1 cellular context compared by ENCODE assay signal in the genomic region with DNA sequence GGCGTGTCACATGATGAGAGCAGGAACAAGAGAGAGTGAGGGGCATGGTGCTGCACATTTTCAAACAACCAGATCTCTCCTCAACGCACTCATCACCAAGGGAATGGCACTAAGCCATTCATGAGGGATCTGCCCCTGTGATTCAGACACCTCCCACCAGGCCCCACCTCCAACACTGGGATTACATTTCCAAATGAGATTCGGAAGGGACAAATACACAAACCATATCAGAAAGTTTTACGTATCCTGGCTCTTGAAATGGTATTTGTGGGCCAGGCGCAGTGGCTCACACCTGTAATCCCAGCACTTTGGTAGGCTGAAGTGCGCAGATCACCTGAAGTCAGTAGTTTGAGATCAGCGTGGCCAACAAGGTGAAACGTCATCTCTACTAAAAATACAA.
TF ChIP-seq lines count a peak whose summit lies in the region.

No MANE protein-coding gene starts in this region.

TF ChIP-seq in WTC11, 78 proteins besides CTCF, POLR2A, EP300 and RAD21 (continued from another document):
- TF ChIP-seq, protein P1, sequence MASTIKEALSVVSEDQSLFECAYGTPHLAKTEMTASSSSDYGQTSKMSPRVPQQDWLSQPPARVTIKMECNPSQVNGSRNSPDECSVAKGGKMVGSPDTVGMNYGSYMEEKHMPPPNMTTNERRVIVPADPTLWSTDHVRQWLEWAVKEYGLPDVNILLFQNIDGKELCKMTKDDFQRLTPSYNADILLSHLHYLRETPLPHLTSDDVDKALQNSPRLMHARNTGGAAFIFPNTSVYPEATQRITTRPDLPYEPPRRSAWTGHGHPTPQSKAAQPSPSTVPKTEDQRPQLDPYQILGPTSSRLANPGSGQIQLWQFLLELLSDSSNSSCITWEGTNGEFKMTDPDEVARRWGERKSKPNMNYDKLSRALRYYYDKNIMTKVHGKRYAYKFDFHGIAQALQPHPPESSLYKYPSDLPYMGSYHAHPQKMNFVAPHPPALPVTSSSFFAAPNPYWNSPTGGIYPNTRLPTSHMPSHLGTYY (CRISPR knock-in tag; IDR thresholded peaks at IDR 0.05), result no peak
- TF ChIP-seq TEAD4 (CRISPR knock-in tag; IDR thresholded peaks at IDR 0.05) (no peak), ZNF138 (CRISPR knock-in tag; conservative IDR thresholded peaks at IDR 0.05) (no peak)
